In genomic region chr1:44635439-44635838, GRCh38 we compare ENCODE assay signal across 26 cellular contexts. TPM values are rescaled to one million over a fixed set of nuclear protein-coding genes. Genes with fewer than 3 reads are reported as not detected.
DNase-seq lines count a peak whose midpoint lies in the region; ATAC-seq and TF ChIP-seq lines count a peak whose summit lies in the region.
"Had no signal": no experiment of that assay in that cellular context is flagged by ENCODE, and none has a peak within 500 bp of the region (broad histone marks: within the 10 kb centered on the region; RNA-seq: fewer than 3 reads in every experiment).

No MANE protein-coding gene starts in this region.

- H3K36me3 Mint-ChIP-seq in HFFc6 (ENCODE audit: low read depth): peaks cover 30% of the 10 kb centered on the region

- peaks cover 5 to 6% of the 10 kb centered on the region in 2 donors for H3K9me3 Mint-ChIP-seq in stimulated activated naive CD8-positive, alpha-beta T cell treated with anti-CD3 and anti-CD28 coated beads, Interleukin-15, amount 100 ng/mL, for 72 hours
- H3K9me3 Mint-ChIP-seq in HFFc6: no peaks in the 10 kb centered on the region
- H3K9me3 Mint-ChIP-seq: CD4-positive, alpha-beta T cell had no signal

- intact Hi-C loops in posterior vena cava (cut with DNase I): no loop called here

- peak overlapping the region; percentile 7 for H3K27ac ChIP-seq in caudate nucleus (ENCODE audit: low read depth, low read length)
- H3K27ac ChIP-seq: GM23248, PC-9, SJSA1 had no signal

- TF ChIP-seq CTCF in HFFc6 (IDR thresholded peaks at IDR 0.05): no peak

- H3K27me3 Mint-ChIP-seq in stimulated activated naive CD8-positive, alpha-beta T cell treated with anti-CD3 and anti-CD28 coated beads, Interleukin-15, amount 100 ng/mL, for 72 hours: no peaks in the 10 kb centered on the region
- no peaks in the 10 kb centered on the region; the same call in 1 of the 2 replicates for H3K27me3 Mint-ChIP-seq in HFFc6 (ENCODE audit: insufficient read depth)
- H3K27me3 Mint-ChIP-seq: CD4-positive, alpha-beta T cell had no signal

- no peak for DNase-seq in stimulated activated naive CD8-positive, alpha-beta T cell treated with anti-CD3 and anti-CD28 coated beads, Interleukin-15, amount 100 ng/mL, for 72 hours
- no peak for DNase-seq in stimulated activated naive CD8-positive, alpha-beta T cell treated with anti-CD3 and anti-CD28 coated beads, Interleukin-15, Interleukin-2, amounts not matched to agents 100 U/mL and 50 U/mL, for 24 hours
- DNase-seq in caudate nucleus (lab: John Stamatoyannopoulos, UW): no peak
- DNase-seq in posterior vena cava (ENCODE audit: low spot score): peak; percentile 59
- DNase-seq in stimulated activated CD8-positive, alpha-beta memory T cell treated with anti-CD3 and anti-CD28 coated beads, Interleukin-4, amount 100 ng/mL, for 48 hours: no peak
- no peak for DNase-seq in NCI-H1048 (lab: John Stamatoyannopoulos, UW)
- DNase-seq in HFFc6: no peak
- DNase-seq: CD4-positive, alpha-beta T cell; DMS53; GM23248; KBM-7; MG63; NCI-H1417 treated with DMSO at 0.1 percent for 48 hours; NCI-H1694 treated with DMSO at 0.1 percent for 48 hours; NCI-H2081; NCI-H2227 treated with DMSO at 0.1 percent for 48 hours; NCI-H526 treated with DMSO at 0.1 percent for 48 hours; PC-9; Right ventricle myocardium superior had no signal

- H3K4me1 Mint-ChIP-seq in stimulated activated naive CD8-positive, alpha-beta T cell treated with anti-CD3 and anti-CD28 coated beads, Interleukin-15, amount 100 ng/mL, for 72 hours: peaks cover 51% of the 10 kb centered on the region
- peaks cover 59% of the 10 kb centered on the region for H3K4me1 Mint-ChIP-seq in HFFc6 (ENCODE audit: low read depth)

- no peak overlapping the region for H3K4me3 Mint-ChIP-seq in stimulated activated naive CD8-positive, alpha-beta T cell treated with anti-CD3 and anti-CD28 coated beads, Interleukin-15, amount 100 ng/mL, for 72 hours
- H3K4me3 Mint-ChIP-seq in HFFc6: no peak overlapping the region
- H3K4me3 Mint-ChIP-seq: CD4-positive, alpha-beta T cell had no signal

- no peak for ATAC-seq in stimulated activated naive CD8-positive, alpha-beta T cell treated with anti-CD3 and anti-CD28 coated beads, Interleukin-15, amount 100 ng/mL, for 72 hours
- ATAC-seq in stimulated activated naive CD8-positive, alpha-beta T cell treated with anti-CD3 and anti-CD28 coated beads, Interleukin-15, Interleukin-2, amounts not matched to agents 100 U/mL and 50 U/mL, for 24 hours: no peak
- ATAC-seq in GM21825 (IDR thresholded peaks at IDR 0.05; ENCODE audit: unreplicated experiment): no peak

- H3K27ac Mint-ChIP-seq in stimulated activated naive CD8-positive, alpha-beta T cell treated with anti-CD3 and anti-CD28 coated beads, Interleukin-15, amount 100 ng/mL, for 72 hours: peak overlapping the region; percentile 59 to 82
- no peak overlapping the region for H3K27ac Mint-ChIP-seq in HFFc6

RNA-seq across cellular contexts. Expression of gene TMEM53, which starts 38.8 kb away (rescaled TPM):
- total RNA-seq in posterior vena cava: 1 to 10 TPM; 3.8 to 5.3 TPM
- 1 to 10 TPM; 3.2 to 5.0 (median 4.4) TPM for total RNA-seq in HFFc6 (2021; fragmentation: NEBNext Ultra II Directional; extraction: Animal tissue kit (Norgen Biotek cat#: 25700))

RNA-seq across cellular contexts. Expression of gene ARMH1, which starts 39.1 kb away (rescaled TPM):
- total RNA-seq in posterior vena cava: 1 to 10 TPM; 1.0 to 1.6 TPM
- under 1 TPM in 4 of 6 experiments, not detected in 2; 0.14 to 0.41 (median 0.32) TPM for total RNA-seq in HFFc6 (2021; fragmentation: NEBNext Ultra II Directional; extraction: Animal tissue kit (Norgen Biotek cat#: 25700))
- total RNA-seq: A172, Daoy, G401, LHCN-M2, RPMI7951, SJSA1 had no signal
